ENCODE assay signal across 29 cellular contexts in the genomic region with DNA sequence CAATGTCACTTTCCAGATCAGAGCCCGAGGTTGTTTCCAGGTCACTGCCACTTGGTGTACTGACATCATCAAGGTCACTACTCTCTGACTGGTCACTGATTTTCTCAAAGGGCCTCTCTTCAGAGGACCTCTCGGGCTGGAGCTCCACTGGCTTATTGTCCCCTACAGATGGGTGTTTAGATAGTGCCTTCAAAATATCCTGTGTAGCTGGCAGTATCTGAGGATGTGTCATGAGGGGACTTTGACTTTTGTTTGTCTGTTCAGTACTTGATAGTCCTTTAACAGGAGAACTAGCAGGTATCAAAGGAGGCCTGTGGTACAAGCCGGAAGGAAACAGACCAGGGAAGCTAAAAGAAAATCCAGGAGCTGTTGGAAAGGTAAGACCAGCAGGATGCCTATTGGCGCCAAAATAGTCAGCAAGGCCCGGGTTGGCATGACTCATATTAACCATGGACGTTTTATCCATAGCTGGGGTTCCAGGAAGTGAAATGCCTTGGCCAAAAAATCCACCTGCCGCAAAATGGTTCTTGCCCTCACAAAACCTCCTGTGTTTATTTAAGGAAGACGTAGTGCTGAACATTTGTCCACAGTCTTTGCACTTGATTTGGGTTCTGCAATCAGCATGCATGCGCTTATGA.
DNase-seq lines count a peak whose midpoint lies in the region; ATAC-seq and TF ChIP-seq lines count a peak whose summit lies in the region.
"Had no signal": no experiment of that assay in that cellular context is flagged by ENCODE, and none has a peak within 500 bp of the region (broad histone marks: within the 10 kb centered on the region; RNA-seq: fewer than 3 reads in every experiment).

No MANE protein-coding gene starts in this region.

- H3K4me3 ChIP-seq in IMR-90 (ENCODE audit: insufficient read depth, low read depth, low read length) = no peak overlapping the region
- H3K4me3 ChIP-seq in gastrocnemius medialis = no peak overlapping the region
- H3K4me3 ChIP-seq: BLaER1, GM12878, GM23248 had no signal

- H3K4me1 ChIP-seq in IMR-90 (ENCODE audit: control insufficient read depth, insufficient read depth, low read length) (peaks cover 8% of the 10 kb centered on the region), gastrocnemius medialis (peaks cover 0 to 3% of the 10 kb centered on the region in 2 donors)
- H3K4me1 ChIP-seq: BLaER1 had no signal

- TF ChIP-seq POLR2A in IMR-90 (IDR thresholded peaks at IDR 0.05; ENCODE audit: low read depth, low read length) (no peak), gastrocnemius medialis (IDR thresholded peaks at IDR 0.05) (no peak)

- no peak overlapping the region for H2BK5ac ChIP-seq in IMR-90 (ENCODE audit: low read depth, low read length, poor library complexity, severe bottlenecking)

- H3K9me1 ChIP-seq in IMR-90 (ENCODE audit: insufficient read depth, low read length) = peaks cover 3% of the 10 kb centered on the region; the same call in 1 of the 2 replicates

- H4K5ac ChIP-seq in IMR-90 (ENCODE audit: low read depth, low read length) = no peak overlapping the region

- H4K8ac ChIP-seq in IMR-90 (ENCODE audit: low read depth in 2 of 2, low read length in 2 of 2) = no peak overlapping the region

- no peak overlapping the region for H2AK5ac ChIP-seq in IMR-90 (ENCODE audit: low read depth, low read length)

- DNase-seq in DMS153 (lab: John Stamatoyannopoulos, UW) (peak; percentile 50), DMS153 treated with DMSO at 0.1 percent for 48 hours (lab: John Stamatoyannopoulos, UW; ENCODE audit: unreplicated experiment) (no peak), IMR-90 (no peak), left colon (no peak), gastrocnemius medialis (no peak), activated gamma-delta T cell (lab: John Stamatoyannopoulos, UW) (no peak)
- DNase-seq: ACHN; CD4-positive, alpha-beta T cell; COR-L47; DND-41; GM23248; H9; HFFc6; KG1; NCI-H1105; NCI-H1694; NCI-H2227 treated with DMSO at 0.1 percent for 48 hours; NCI-H510A treated with DMSO at 0.1 percent for 48 hours; NCI-H774; NK-92 treated with Interleukin-12 subunit alpha and Interleukin-12 subunit beta, amount 100 ng/mL, for 24 hours; SIG-M5; SK-N-SH had no signal

- peak overlapping the region; percentile 61; the same call in 1 of the 2 replicates for H2BK120ac ChIP-seq in IMR-90 (ENCODE audit: low read depth, low read length)

- H3K9ac ChIP-seq in IMR-90 (ENCODE audit: low read depth, low read length) = no peak overlapping the region
- H3K9ac ChIP-seq: BLaER1, GM23248, SK-N-SH had no signal

- H3K18ac ChIP-seq in IMR-90 (ENCODE audit: low read depth, low read length) = no peak overlapping the region; the same call in 1 of the 2 replicates

- dilution Hi-C loops in IMR-90 (cut with HindIII; ENCODE audit: low sequenced_read_pairs, unreplicated experiment) = no loop called here

- H2AK9ac ChIP-seq in IMR-90 (replicated peaks; ENCODE audit: low read depth, low read length, poor library complexity) = no peak overlapping the region

- H4K20me1 ChIP-seq in IMR-90 (ENCODE audit: insufficient read depth, low read length) = no peaks in the 10 kb centered on the region
- H4K20me1 ChIP-seq: BLaER1 had no signal

- no peak for TF ChIP-seq RAD21 in IMR-90 (IDR thresholded peaks at IDR 0.05; ENCODE audit: low read length)

- no peak overlapping the region for H3K56ac ChIP-seq in IMR-90 (ENCODE audit: extremely low read depth, insufficient read depth, low read length)

- H4K91ac ChIP-seq in IMR-90 (ENCODE audit: insufficient read depth, low read depth, low read length) = no peak overlapping the region

- no peak overlapping the region; the same call in 1 of the 2 replicates for H2BK20ac ChIP-seq in IMR-90 (ENCODE audit: low read depth, low read length)

- no peak for ATAC-seq in IMR-90 (ENCODE audit: low read depth)
- ATAC-seq in left colon = peak; percentile 48
- no peak for ATAC-seq in gastrocnemius medialis
- no peak for ATAC-seq in HG03095 (IDR thresholded peaks at IDR 0.05; ENCODE audit: unreplicated experiment)
- ATAC-seq in GM19023 (IDR thresholded peaks at IDR 0.05; ENCODE audit: unreplicated experiment) = no peak
- ATAC-seq: GM12878 had no signal

- POLR2A ChIA-PET in IMR-90 (lab: Charles Lee; ENCODE audit: unreplicated experiment) = no interaction called here

- TF ChIP-seq CTCF in IMR-90 (conservative IDR thresholded peaks at IDR 0.05; ENCODE audit: low read depth, low read length) = no peak
- no peak for TF ChIP-seq CTCF in gastrocnemius medialis (IDR thresholded peaks at IDR 0.05 in 4 of 5, conservative IDR thresholded peaks at IDR 0.05 in 1 of 5)

- H3K4ac ChIP-seq in IMR-90 (ENCODE audit: low read depth, low read length) = peak overlapping the region; percentile 3; the same call in 1 of the 2 replicates

- BruUV-seq in IMR-90 (replicated peaks; lab: Mats Ljungman, UMichigan) = no TSS peak

- H3K9me3 ChIP-seq in IMR-90 (ENCODE audit: control insufficient read depth, insufficient read depth, low read length) = no peaks in the 10 kb centered on the region
- no peaks in the 10 kb centered on the region for H3K9me3 ChIP-seq in gastrocnemius medialis
- H3K9me3 ChIP-seq: BLaER1, SK-N-SH had no signal

- intact Hi-C loops in IMR-90 (cut with micrococcal nuclease) = no loop called here
- intact Hi-C loops in left colon (cut with DNase I, micrococcal nuclease) = no loop called here
- intact Hi-C loops in gastrocnemius medialis (cut with DNase I; ENCODE audit: low total_unique reads) = no loop called here

- H3K14ac ChIP-seq in IMR-90 (replicated peaks; ENCODE audit: low read depth, low read length) = no peak overlapping the region

- H3K27ac ChIP-seq in IMR-90 (ENCODE audit: insufficient read depth, low read length) (no peak overlapping the region), gastrocnemius medialis (peak overlapping the region; percentile 28 to 69 (median 52))
- H3K27ac ChIP-seq: 22Rv1, BLaER1, GM23248, HL-60, RWPE1 had no signal

- peaks cover 17% of the 10 kb centered on the region for H3K36me3 ChIP-seq in IMR-90 (ENCODE audit: control insufficient read depth, insufficient read depth, low read length)
- no peaks in the 10 kb centered on the region for H3K36me3 ChIP-seq in gastrocnemius medialis
- H3K36me3 ChIP-seq: BLaER1 had no signal

- CTCF ChIA-PET in IMR-90 (lab: Yijun Ruan, JAX) = no interaction called here

- no peak overlapping the region for H3K23ac ChIP-seq in IMR-90 (ENCODE audit: low read depth, low read length)

- H3K27me3 ChIP-seq in IMR-90 (ENCODE audit: control insufficient read depth, insufficient read depth, low read length) = no peaks in the 10 kb centered on the region
- no peaks in the 10 kb centered on the region for H3K27me3 ChIP-seq in gastrocnemius medialis
- H3K27me3 ChIP-seq: BLaER1 had no signal

- H2BK15ac ChIP-seq in IMR-90 (ENCODE audit: low read depth, low read length) = 0 out of 3 replicates have a peak overlapping the region, but pooled peaks have one; percentile 3

- no peak overlapping the region for H3K4me2 ChIP-seq in IMR-90 (ENCODE audit: low read depth, low read length)
- H3K4me2 ChIP-seq: BLaER1, SK-N-SH had no signal

- H2AFZ ChIP-seq in IMR-90 (replicated peaks; ENCODE audit: low read length, poor library complexity) = no peak overlapping the region
- H2AFZ ChIP-seq: GM23248 had no signal

- WGBS in IMR-90 (ENCODE audit: extremely low coverage in 2 of 2, insufficient read length in 1 of 2), 2 experiments = 84% methylated on average over 5 of the region's 9 CpGs; no CpG with 5 or more reads in 1 of the 2 experiments

- H3K79me1 ChIP-seq in IMR-90 (ENCODE audit: low read depth in 1 of 2, low read length in 2 of 2) = peaks cover 2 to 21% of the 10 kb centered on the region in 2 experiments; a peak in 3 of 4 replicates

- in situ Hi-C loops in IMR-90 (cut with MboI; ENCODE audit: low sequenced_read_pairs) = loop anchor here (25.0 kb wide), 1 partner anchor 1029 kb away; the partner anchor contains the start of gene GOLIM4
- in situ Hi-C loops in gastrocnemius medialis (cut with MboI; ENCODE audit: low sequenced_read_pairs in 4 of 4) = no loop called here

TF ChIP-seq in IMR-90, 13 proteins besides CTCF, POLR2A, EP300 and RAD21:
- TF ChIP-seq FOS (IDR thresholded peaks at IDR 0.05; ENCODE audit: low read depth, low read length) (no peak), ELK1 (IDR thresholded peaks at IDR 0.05; ENCODE audit: borderline replicate concordance, low read depth, low read length) (no peak), CEBPB (IDR thresholded peaks at IDR 0.05; ENCODE audit: low read depth, low read length) (no peak), RFX5 (IDR thresholded peaks at IDR 0.05; ENCODE audit: low read depth, low read length) (no peak), BHLHE40 (IDR thresholded peaks at IDR 0.05; ENCODE audit: low read depth, low read length) (no peak), MAFK (IDR thresholded peaks at IDR 0.05; ENCODE audit: low read depth, low read length) (no peak), MAZ (IDR thresholded peaks at IDR 0.05; ENCODE audit: borderline replicate concordance, low read depth, low read length) (no peak), CHD1 (IDR thresholded peaks at IDR 0.05; ENCODE audit: low read depth, low read length) (no peak), MXI1 (IDR thresholded peaks at IDR 0.05; ENCODE audit: borderline replicate concordance, low read depth, low read length) (no peak), RCOR1 (IDR thresholded peaks at IDR 0.05; ENCODE audit: insufficient replicate concordance, low read length) (no peak)
- TF ChIP-seq, protein P1, sequence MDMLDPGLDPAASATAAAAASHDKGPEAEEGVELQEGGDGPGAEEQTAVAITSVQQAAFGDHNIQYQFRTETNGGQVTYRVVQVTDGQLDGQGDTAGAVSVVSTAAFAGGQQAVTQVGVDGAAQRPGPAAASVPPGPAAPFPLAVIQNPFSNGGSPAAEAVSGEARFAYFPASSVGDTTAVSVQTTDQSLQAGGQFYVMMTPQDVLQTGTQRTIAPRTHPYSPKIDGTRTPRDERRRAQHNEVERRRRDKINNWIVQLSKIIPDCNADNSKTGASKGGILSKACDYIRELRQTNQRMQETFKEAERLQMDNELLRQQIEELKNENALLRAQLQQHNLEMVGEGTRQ (IDR thresholded peaks at IDR 0.05; ENCODE audit: low read depth, low read length) = no peak
